ENCODE assay signal across 14 cellular contexts in genomic region chr2:7191927-7192326, GRCh38.
DNase-seq lines count a peak whose midpoint lies in the region; ATAC-seq, FAIRE-seq and TF ChIP-seq lines count a peak whose summit lies in the region.
"Had no signal": no experiment of that assay in that cellular context is flagged by ENCODE, and none has a peak within 500 bp of the region (broad histone marks: within the 10 kb centered on the region; RNA-seq: fewer than 3 reads in every experiment).

No MANE protein-coding gene starts in this region.

- H3K79me2 ChIP-seq in hepatocyte = no peaks in the 10 kb centered on the region

- ATAC-seq in activated CD4-positive, CD25-positive, alpha-beta regulatory T cell treated with anti-CD3 and anti-CD28 coated beads, Interleukin-2, amount 50 U/mL, for 24 hours = no peak
- ATAC-seq: gastrocnemius medialis had no signal

- no peaks in the 10 kb centered on the region for H3K36me3 ChIP-seq in adipocyte (ENCODE audit: control insufficient read depth, insufficient read depth, low read length, severe bottlenecking)
- H3K36me3 ChIP-seq in hepatocyte (replicated peaks; ENCODE audit: insufficient read depth, low read depth) = no peaks in the 10 kb centered on the region
- H3K36me3 ChIP-seq: gastrocnemius medialis, prostate gland, vagina had no signal

- TF ChIP-seq POLR2A in GM12892 (IDR thresholded peaks at IDR 0.05; ENCODE audit: low read depth, low read length) = no peak

- H3K4me1 Mint-ChIP-seq in endothelial cell (ENCODE audit: unreplicated experiment) = no peaks in the 10 kb centered on the region
- H3K4me1 Mint-ChIP-seq: CD4-positive, alpha-beta memory T cell had no signal

- H3K27me3 Mint-ChIP-seq in endothelial cell (ENCODE audit: unreplicated experiment) = no peaks in the 10 kb centered on the region
- H3K27me3 Mint-ChIP-seq: CD4-positive, alpha-beta memory T cell had no signal

- no peak overlapping the region for H3K4me3 Mint-ChIP-seq in endothelial cell (ENCODE audit: unreplicated experiment)
- H3K4me3 Mint-ChIP-seq: CD4-positive, alpha-beta memory T cell had no signal

- FAIRE-seq in GM12892 (lab: Jason Lieb, UNC) = no peak

- H2AFZ ChIP-seq in hepatocyte = no peak overlapping the region

- H3K4me3 ChIP-seq in adipocyte (ENCODE audit: low read length) (no peak overlapping the region), hepatocyte (no peak overlapping the region)
- H3K4me3 ChIP-seq: gastrocnemius medialis, prostate gland, vagina had no signal

- TF ChIP-seq CTCF in hepatocyte (IDR thresholded peaks at IDR 0.05; ENCODE audit: poor library complexity) (no peak), endothelial cell (IDR thresholded peaks at IDR 0.05; ENCODE audit: unreplicated experiment) (no peak)

- H3K9me3 ChIP-seq in adipocyte (ENCODE audit: control insufficient read depth, low read length) (no peaks in the 10 kb centered on the region), hepatocyte (ENCODE audit: low read depth) (no peaks in the 10 kb centered on the region)
- H3K9me3 ChIP-seq: gastrocnemius medialis, prostate gland, vagina had no signal

- no peak overlapping the region for H3K4me2 ChIP-seq in hepatocyte

- no peaks in the 10 kb centered on the region for H4K20me1 ChIP-seq in hepatocyte (ENCODE audit: insufficient read depth, poor library complexity, severe bottlenecking)

- peak overlapping the region; percentile 32 for H3K27ac ChIP-seq in hepatocyte
- H3K27ac ChIP-seq: gastrocnemius medialis, prostate gland, vagina had no signal

- H3K9me3 Mint-ChIP-seq in endothelial cell (ENCODE audit: unreplicated experiment) = no peaks in the 10 kb centered on the region
- H3K9me3 Mint-ChIP-seq: CD4-positive, alpha-beta memory T cell had no signal

- H3K36me3 Mint-ChIP-seq in endothelial cell (ENCODE audit: low read depth, unreplicated experiment) = peaks cover 3% of the 10 kb centered on the region
- H3K36me3 Mint-ChIP-seq: CD4-positive, alpha-beta memory T cell had no signal

- H3K4me1 ChIP-seq in adipocyte (ENCODE audit: control insufficient read depth, insufficient read depth, low read length) = peaks cover 3% of the 10 kb centered on the region
- H3K4me1 ChIP-seq in hepatocyte (ENCODE audit: insufficient read depth) = peaks cover 4% of the 10 kb centered on the region
- H3K4me1 ChIP-seq: gastrocnemius medialis, prostate gland, vagina had no signal

- 15% methylated on average over 4 of the region's 4 CpGs for WGBS in hepatocyte (ENCODE audit: low lambda C conversion rate, missing lambda C conversion rate)

- H3K9ac ChIP-seq in adipocyte (ENCODE audit: low read length) = no peak overlapping the region

- H3K27ac Mint-ChIP-seq in endothelial cell (ENCODE audit: unreplicated experiment) = no peak overlapping the region

- no peaks in the 10 kb centered on the region for H3K9me2 ChIP-seq in hepatocyte (replicated peaks; ENCODE audit: insufficient read depth)

- H3K27me3 ChIP-seq in adipocyte (replicated peaks; ENCODE audit: control insufficient read depth, insufficient read depth, low read length) (peaks cover 4% of the 10 kb centered on the region), hepatocyte (no peaks in the 10 kb centered on the region)
- H3K27me3 ChIP-seq: gastrocnemius medialis, vagina had no signal

- peak; percentile 57 for DNase-seq in AG08395 (ENCODE audit: low spot score)
- peak; percentile 88 for DNase-seq in HT1080 (ENCODE audit: low read depth)
- peak; percentile 83 for DNase-seq in adipocyte (ENCODE audit: low read depth)
- DNase-seq in hepatocyte (ENCODE audit: low spot score) = peak; percentile 77
- DNase-seq in endothelial cell (ENCODE audit: low spot score) = no peak
- DNase-seq in GM12892 (ENCODE audit: insufficient read length) = no peak
- DNase-seq in stimulated activated CD4-positive, alpha-beta T cell treated with anti-CD3 and anti-CD28 coated beads, Interleukin-2, amount 100 ng/mL, for 24 hours = no peak
- DNase-seq: activated CD4-positive, alpha-beta T cell treated with anti-CD3 and anti-CD28 coated beads, Interleukin-2, amount 50 U/mL, for 4 hours; CD4-positive, alpha-beta memory T cell; gastrocnemius medialis; NCI-H345 had no signal

Comparison
In these comparisons a context has a peak if more than half of its experiments do, and no peak if none do; other contexts are left out.
1. DNase-seq: peak in AG08395 (single experiment), HT1080 (single experiment), adipocyte (single experiment) and hepatocyte (single experiment); none in endothelial cell (single experiment), GM12892 (single experiment) and stimulated activated CD4-positive, alpha-beta T cell treated with anti-CD3 and anti-CD28 coated beads, Interleukin-2, amount 100 ng/mL, for 24 hours (0 of 2).